ENCODE assay signal across 14 cellular contexts in the genomic region with DNA sequence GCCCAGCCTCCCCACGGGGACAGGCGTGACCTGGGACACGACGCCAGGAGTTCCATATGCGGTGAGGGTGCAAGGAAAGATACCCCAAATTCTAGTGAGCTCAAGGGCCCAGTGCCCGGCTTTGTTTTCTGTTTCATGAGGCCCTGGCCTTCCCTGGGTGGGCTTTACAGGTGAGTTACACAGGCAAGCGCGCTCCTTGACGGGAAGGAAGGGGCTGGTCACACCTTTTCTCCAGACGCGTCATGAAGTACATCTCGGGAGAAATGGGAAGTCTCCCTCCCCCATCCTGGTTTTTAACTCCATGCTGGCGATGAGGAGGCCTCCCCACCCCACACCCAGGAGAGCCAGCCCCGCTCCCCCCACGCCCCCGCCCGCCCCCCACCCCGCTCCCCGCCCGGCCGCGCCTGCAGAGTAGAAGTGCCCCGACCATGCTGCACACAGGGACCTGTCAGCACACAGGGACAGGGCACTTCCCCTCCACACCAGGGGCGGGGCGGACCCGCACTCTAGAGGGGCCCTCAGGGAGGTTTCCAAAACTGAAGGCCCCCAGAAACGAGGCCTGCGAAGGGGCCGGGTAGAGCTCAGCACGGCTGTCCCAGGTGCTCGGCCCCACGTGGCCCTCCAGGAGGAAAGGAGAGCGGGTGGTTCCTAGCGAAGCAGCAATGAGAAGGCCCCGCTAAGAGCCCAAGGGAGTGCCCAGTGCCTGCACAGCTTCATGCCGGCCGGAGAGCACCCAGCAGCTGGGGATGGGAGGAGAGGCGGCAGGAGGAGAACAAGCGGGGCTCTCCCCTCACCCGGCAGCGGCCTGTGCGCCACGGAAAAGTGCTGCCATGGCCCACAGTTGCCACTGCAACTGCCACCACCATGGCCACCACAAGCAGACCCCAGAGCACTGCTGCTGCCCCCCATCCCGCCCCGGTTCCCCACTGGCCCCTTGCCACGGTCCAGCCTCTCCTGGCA. TPM values are rescaled to one million over a fixed set of nuclear protein-coding genes. Genes with fewer than 3 reads are reported as not detected.
A peak's percentile ranks its signal among the peaks of the same experiment; 100 is the strongest.
DNase-seq lines count a peak whose midpoint lies in the region; TF ChIP-seq lines count a peak whose summit lies in the region.
"Had no signal": no experiment of that assay in that cellular context is flagged by ENCODE, and none has a peak within 500 bp of the region (broad histone marks: within the 10 kb centered on the region; RNA-seq: fewer than 3 reads in every experiment).

No MANE protein-coding gene starts in this region.

- no peak overlapping the region for H3K4me3 ChIP-seq in BLaER1 treated with 17β-estradiol and CSF1 and Interleukin-3, amounts not matched to agents 10 nM and 100 nM
- H3K4me3 ChIP-seq in HEK293 (ENCODE audit: low read depth, low read length) = no peak overlapping the region
- no peak overlapping the region for H3K4me3 ChIP-seq in colonic mucosa
- H3K4me3 ChIP-seq in MG63 = no peak overlapping the region
- H3K4me3 ChIP-seq: sigmoid colon had no signal

- peak overlapping the region in 7 of 11 experiments; percentile 5 to 48 (median 19); a peak in 3 of 22 replicates for H3K9ac ChIP-seq in BLaER1 treated with 17β-estradiol and CSF1 and Interleukin-3, amounts not matched to agents 10 nM and 100 nM
- H3K9ac ChIP-seq in colonic mucosa (ENCODE audit: low read depth in 2 of 2, low read length in 2 of 2) = peak overlapping the region in 1 of 2 donors; percentile 30

- H4K20me1 ChIP-seq in BLaER1 treated with 17β-estradiol and CSF1 and Interleukin-3, amounts not matched to agents 10 nM and 100 nM = no peaks in the 10 kb centered on the region

- peak overlapping the region in 7 of 11 experiments; percentile 62 to 83 (median 74); a peak in 16 of 22 replicates for H3K27ac ChIP-seq in BLaER1 treated with 17β-estradiol and CSF1 and Interleukin-3, amounts not matched to agents 10 nM and 100 nM
- H3K27ac ChIP-seq in HEK293 (ENCODE audit: extremely low read depth, low read depth, low read length) (no peak overlapping the region), colonic mucosa (peak overlapping the region; percentile 17)
- H3K27ac ChIP-seq: VCaP had no signal

- intact Hi-C loops in colonic mucosa (cut with DNase I) = no loop called here

- no peaks in the 10 kb centered on the region for H3K9me3 ChIP-seq in BLaER1 treated with 17β-estradiol and CSF1 and Interleukin-3, amounts not matched to agents 10 nM and 100 nM (replicated peaks in 1 of 11)
- H3K9me3 ChIP-seq in HEK293 (ENCODE audit: control insufficient read depth, insufficient read depth, low read depth, low read length) (no peaks in the 10 kb centered on the region), colonic mucosa (no peaks in the 10 kb centered on the region), MG63 (no peaks in the 10 kb centered on the region)
- H3K9me3 ChIP-seq: neutrophil, sigmoid colon had no signal

- no peak for DNase-seq in colonic mucosa
- peak; percentile 32 for DNase-seq in retina
- DNase-seq in NCI-H524 (lab: John Stamatoyannopoulos, UW) = no peak
- DNase-seq in NCI-H2196 treated with DMSO at 0.1 percent for 48 hours (lab: John Stamatoyannopoulos, UW; ENCODE audit: unreplicated experiment) = no peak
- no peak for DNase-seq in MG63
- DNase-seq: central memory CD4-positive, alpha-beta T cell; NCI-H1417; NCI-H345; sigmoid colon; stimulated activated CD4-positive, alpha-beta T cell treated with anti-CD3 and anti-CD28 coated beads, Interleukin-4, amount 100 ng/mL, for 4 hours had no signal

- TF ChIP-seq CTCF in HEK293 (tag by site-specific recombination; IDR thresholded peaks at IDR 0.05) = no peak
- no peak for TF ChIP-seq CTCF in colonic mucosa (IDR thresholded peaks at IDR 0.05)

- H3K27me3 ChIP-seq in BLaER1 treated with 17β-estradiol and CSF1 and Interleukin-3, amounts not matched to agents 10 nM and 100 nM = peaks cover 0 to 3% (median 0%) of the 10 kb centered on the region in 11 experiments; a peak in 1 of 22 replicates
- H3K27me3 ChIP-seq in colonic mucosa (no peaks in the 10 kb centered on the region), MG63 (no peaks in the 10 kb centered on the region)

- H3K36me3 ChIP-seq in BLaER1 treated with 17β-estradiol and CSF1 and Interleukin-3, amounts not matched to agents 10 nM and 100 nM = no peaks in the 10 kb centered on the region; a peak in 1 of 22 replicates
- H3K36me3 ChIP-seq in HEK293 (ENCODE audit: control insufficient read depth in 2 of 2, insufficient read depth in 1 of 2, low read length in 2 of 2) = peaks cover 0 to 6% of the 10 kb centered on the region in 2 experiments; a peak in 1 of 3 replicates
- H3K36me3 ChIP-seq in colonic mucosa = no peaks in the 10 kb centered on the region
- H3K36me3 ChIP-seq in MG63 = peaks cover 35% of the 10 kb centered on the region
- H3K36me3 ChIP-seq: neutrophil, sigmoid colon had no signal

- peaks cover 54 to 94% (median 75%) of the 10 kb centered on the region in 10 experiments for H3K4me1 ChIP-seq in BLaER1 treated with 17β-estradiol and CSF1 and Interleukin-3, amounts not matched to agents 10 nM and 100 nM
- H3K4me1 ChIP-seq in HEK293 (ENCODE audit: control insufficient read depth, insufficient read depth, low read length) (no peaks in the 10 kb centered on the region; the same call in 1 of the 2 replicates), colonic mucosa (peaks cover 5% of the 10 kb centered on the region)

- H3K4me2 ChIP-seq in BLaER1 treated with 17β-estradiol and CSF1 and Interleukin-3, amounts not matched to agents 10 nM and 100 nM = peak overlapping the region; percentile 64 to 93 (median 80); a peak in 21 of 22 replicates

- POLR2A ChIA-PET in HEK293 (lab: Yijun Ruan, JAX) = interaction anchor here (0.5 kb wide), 1 partner anchor 14 kb away, joined by 3 read pairs; no protein-coding TSS in a partner anchor

- CTCF ChIA-PET in HEK293 (lab: Yijun Ruan, JAX) = interaction anchor here (1.2 to 5.3 kb wide), 3 partner anchors 12 to 50 kb away, joined by 4 to 50 read pairs (median 8); no protein-coding TSS in a partner anchor

TF ChIP-seq in HEK293, 187 proteins besides CTCF, POLR2A, EP300 and RAD21:
- no peak for TF ChIP-seq ZNF843 (tag by site-specific recombination; IDR thresholded peaks at IDR 0.05)
- 0 out of 2 replicates have a peak, but pooled peaks have one; percentile 9 for TF ChIP-seq KLF8 (tag by site-specific recombination; IDR thresholded peaks at IDR 0.05)
- TF ChIP-seq, protein P1, sequence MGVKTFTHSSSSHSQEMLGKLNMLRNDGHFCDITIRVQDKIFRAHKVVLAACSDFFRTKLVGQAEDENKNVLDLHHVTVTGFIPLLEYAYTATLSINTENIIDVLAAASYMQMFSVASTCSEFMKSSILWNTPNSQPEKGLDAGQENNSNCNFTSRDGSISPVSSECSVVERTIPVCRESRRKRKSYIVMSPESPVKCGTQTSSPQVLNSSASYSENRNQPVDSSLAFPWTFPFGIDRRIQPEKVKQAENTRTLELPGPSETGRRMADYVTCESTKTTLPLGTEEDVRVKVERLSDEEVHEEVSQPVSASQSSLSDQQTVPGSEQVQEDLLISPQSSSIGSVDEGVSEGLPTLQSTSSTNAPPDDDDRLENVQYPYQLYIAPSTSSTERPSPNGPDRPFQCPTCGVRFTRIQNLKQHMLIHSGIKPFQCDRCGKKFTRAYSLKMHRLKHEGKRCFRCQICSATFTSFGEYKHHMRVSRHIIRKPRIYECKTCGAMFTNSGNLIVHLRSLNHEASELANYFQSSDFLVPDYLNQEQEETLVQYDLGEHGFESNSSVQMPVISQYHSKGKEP (tag by site-specific recombination; IDR thresholded peaks at IDR 0.05) = no peak
- no peak for TF ChIP-seq SCRT1 (tag by site-specific recombination; IDR thresholded peaks at IDR 0.05; ENCODE audit: borderline replicate concordance)
- TF ChIP-seq EGR2 (tag by site-specific recombination; IDR thresholded peaks at IDR 0.05; ENCODE audit: low read depth) = no peak
- TF ChIP-seq KLF1 (tag by site-specific recombination; IDR thresholded peaks at IDR 0.05) = peak; percentile 75
TF ChIP-seq in HEK293: peak in this region for 2.

RNA-seq across cellular contexts. Expression of gene CYB561, which starts 7.7 kb away (rescaled TPM):
- total RNA-seq in colonic mucosa = 10 to 100 TPM; 60.1 to 90.6 TPM
- 18.6 and 42.8 TPM in 2 replicates for total RNA-seq in MG63 (2014; rRNA removed; shearing (Covaris generic); ENCODE audit: low replicate concordance)

RNA-seq across cellular contexts. Expression of gene ACE, which starts 38.5 kb away (rescaled TPM):
- 10 to 100 TPM; 38.3 to 45.2 TPM for total RNA-seq in colonic mucosa
- total RNA-seq in MG63 (2014; rRNA removed; shearing (Covaris generic); ENCODE audit: low replicate concordance) = 0.40 TPM in 1 of 2 replicates, not detected in the other

Comparison
In these comparisons a context has a peak if more than half of its experiments do, and no peak if none do; other contexts are left out.
1. RNA of gene ACE, which starts 38.5 kb away (total RNA-seq): 38.3 to 45.2 TPM in colonic mucosa; 0.40 TPM in MG63; every median in the first group is over 10 times any median in the second.